In the genomic region with DNA sequence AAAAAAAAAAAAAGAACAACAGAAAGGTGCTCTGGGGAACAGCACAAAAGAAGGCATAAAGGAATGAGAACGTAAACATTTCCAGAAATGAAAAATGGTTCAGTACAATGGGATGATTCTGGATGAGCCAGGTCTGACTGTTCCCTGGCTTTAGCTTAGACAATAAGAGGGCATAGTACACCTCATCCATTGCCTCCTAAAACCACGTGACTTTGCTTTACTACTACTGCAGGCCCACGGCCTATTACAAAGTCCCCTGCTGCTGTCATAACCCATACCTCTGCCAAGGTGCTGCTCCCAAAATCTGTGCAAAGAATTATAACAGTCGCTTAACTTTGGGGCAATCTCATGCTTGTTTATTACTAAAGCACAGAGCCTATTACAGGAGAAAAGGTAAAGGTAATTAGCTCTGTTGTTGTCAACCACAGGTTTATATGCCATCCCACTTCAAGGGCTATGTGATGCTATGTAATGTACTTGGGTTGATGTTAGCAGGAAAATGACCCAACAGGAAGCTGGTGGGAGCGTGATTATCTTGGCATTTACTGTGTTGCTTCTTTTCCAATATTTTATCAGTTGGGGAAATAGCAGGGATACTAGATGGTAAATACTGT, we compare ENCODE assay signal across 15 cellular contexts. TPM values are rescaled to one million over a fixed set of nuclear protein-coding genes. Genes with fewer than 3 reads are reported as not detected.
DNase-seq lines count a peak whose midpoint lies in the region; ATAC-seq and TF ChIP-seq lines count a peak whose summit lies in the region.
"Had no signal": no experiment of that assay in that cellular context is flagged by ENCODE, and none has a peak within 500 bp of the region (broad histone marks: within the 10 kb centered on the region; RNA-seq: fewer than 3 reads in every experiment).

No MANE protein-coding gene starts in this region.

- intact Hi-C loops in CD14-positive monocyte (cut with micrococcal nuclease), result no loop called here
- intact Hi-C loops in activated T-helper 2 cell treated with anti-CD3 and anti-CD28 coated beads, Interferon-gamma antibody, Interleukin-2, Interleukin-4, amounts not matched to agents 10 μg/mL and 5 μg/mL and 100 μg/mL, durations not matched to agents 14 hours and 24 hours and 36 hours (cut with micrococcal nuclease), result loop anchor here (5.0 kb wide), 1 partner anchor 42 kb away; no protein-coding TSS in a partner anchor
- intact Hi-C loops in naive thymus-derived CD4-positive, alpha-beta T cell (cut with micrococcal nuclease), result loop anchor here (1.0 to 5.0 kb wide), 2 partner anchors 7 to 67 kb away; no protein-coding TSS in a partner anchor
- intact Hi-C loops in lower lobe of right lung (cut with DNase I), result no loop called here

- DNase-seq in CD14-positive monocyte (ENCODE audit: low spot score) (no peak), NCI-H524 (lab: John Stamatoyannopoulos, UW) (no peak), lower lobe of right lung (no peak), NCI-H2171 (lab: John Stamatoyannopoulos, UW) (no peak)
- no peak for DNase-seq in activated T-helper 2 cell treated with anti-CD3 and anti-CD28 coated beads, Interferon-gamma antibody, Interleukin-2, Interleukin-4, amounts not matched to agents 10 μg/mL and 5 μg/mL and 100 μg/mL, durations not matched to agents 14 hours and 24 hours and 36 hours (ENCODE audit: low spot score)
- peak in 4 of 9 donors; percentile 31 to 52 (median 40) for DNase-seq in naive thymus-derived CD4-positive, alpha-beta T cell
- DNase-seq: activated CD4-positive, CD25-positive, alpha-beta regulatory T cell treated with anti-CD3 and anti-CD28 coated beads, Interleukin-2, amount 50 U/mL, for 72 hours; cortex of kidney; DMS153; glutamatergic neuron; mesenchymal stem cell; NCI-H1417; right lobe of liver had no signal

- TF ChIP-seq CTCF in CD14-positive monocyte (IDR thresholded peaks at IDR 0.05) (no peak), lower lobe of right lung (IDR thresholded peaks at IDR 0.05) (no peak)

- H3K27ac ChIP-seq in naive thymus-derived CD4-positive, alpha-beta T cell (ENCODE audit: low read depth, low read length), result peak overlapping the region; percentile 64
- H3K27ac ChIP-seq in lower lobe of right lung, result no peak overlapping the region
- H3K27ac ChIP-seq: right lobe of liver, suprapubic skin had no signal

- H3K4me1 Mint-ChIP-seq in CD14-positive monocyte, result peaks cover 27% of the 10 kb centered on the region
- H3K4me1 Mint-ChIP-seq in activated T-helper 2 cell treated with anti-CD3 and anti-CD28 coated beads, Interferon-gamma antibody, Interleukin-2, Interleukin-4, amounts not matched to agents 10 μg/mL and 5 μg/mL and 100 μg/mL, durations not matched to agents 14 hours and 24 hours and 36 hours (ENCODE audit: low read depth), result peaks cover 54% of the 10 kb centered on the region
- peaks cover 39 to 96% (median 80%) of the 10 kb centered on the region in 7 donors for H3K4me1 Mint-ChIP-seq in naive thymus-derived CD4-positive, alpha-beta T cell

- H3K36me3 ChIP-seq in naive thymus-derived CD4-positive, alpha-beta T cell (ENCODE audit: control insufficient read depth in 2 of 3, insufficient read depth in 3 of 3, low read length in 3 of 3), result peaks cover 30 to 72% (median 71%) of the 10 kb centered on the region in 3 experiments
- peaks cover 86% of the 10 kb centered on the region for H3K36me3 ChIP-seq in lower lobe of right lung
- H3K36me3 ChIP-seq: right lobe of liver had no signal

- CTCF ChIA-PET in naive thymus-derived CD4-positive, alpha-beta T cell (lab: Charles Lee), result interaction anchor here (0.7 to 1.6 kb wide), 3 partner anchors 11 to 113 kb away, joined by 3 to 4 read pairs (median 4); no protein-coding TSS in a partner anchor

- H3K4me3 Mint-ChIP-seq in CD14-positive monocyte, result no peak overlapping the region
- H3K4me3 Mint-ChIP-seq in activated T-helper 2 cell treated with anti-CD3 and anti-CD28 coated beads, Interferon-gamma antibody, Interleukin-2, Interleukin-4, amounts not matched to agents 10 μg/mL and 5 μg/mL and 100 μg/mL, durations not matched to agents 14 hours and 24 hours and 36 hours (ENCODE audit: low read depth), result no peak overlapping the region
- H3K4me3 Mint-ChIP-seq in naive thymus-derived CD4-positive, alpha-beta T cell, result peak overlapping the region; percentile 18 to 87 (median 42)

- no peaks in the 10 kb centered on the region for H3K9me3 Mint-ChIP-seq in CD14-positive monocyte
- no peaks in the 10 kb centered on the region for H3K9me3 Mint-ChIP-seq in activated T-helper 2 cell treated with anti-CD3 and anti-CD28 coated beads, Interferon-gamma antibody, Interleukin-2, Interleukin-4, amounts not matched to agents 10 μg/mL and 5 μg/mL and 100 μg/mL, durations not matched to agents 14 hours and 24 hours and 36 hours
- H3K9me3 Mint-ChIP-seq in naive thymus-derived CD4-positive, alpha-beta T cell, result no peaks in the 10 kb centered on the region

- H3K9me3 ChIP-seq in naive thymus-derived CD4-positive, alpha-beta T cell (ENCODE audit: control insufficient read depth in 2 of 3, low read length in 3 of 3), result no peaks in the 10 kb centered on the region
- H3K9me3 ChIP-seq in lower lobe of right lung, result no peaks in the 10 kb centered on the region
- H3K9me3 ChIP-seq: right lobe of liver, suprapubic skin had no signal

- no peak overlapping the region for H3K4me3 ChIP-seq in naive thymus-derived CD4-positive, alpha-beta T cell (ENCODE audit: low read length)
- no peak overlapping the region for H3K4me3 ChIP-seq in lower lobe of right lung
- H3K4me3 ChIP-seq: right lobe of liver, suprapubic skin had no signal

- peak overlapping the region in 4 of 7 donors; percentile 20 to 62 (median 60) for H3K27ac Mint-ChIP-seq in CD14-positive monocyte
- peak overlapping the region; percentile 26 for H3K27ac Mint-ChIP-seq in activated T-helper 2 cell treated with anti-CD3 and anti-CD28 coated beads, Interferon-gamma antibody, Interleukin-2, Interleukin-4, amounts not matched to agents 10 μg/mL and 5 μg/mL and 100 μg/mL, durations not matched to agents 14 hours and 24 hours and 36 hours
- H3K27ac Mint-ChIP-seq in naive thymus-derived CD4-positive, alpha-beta T cell, result peak overlapping the region; percentile 71 to 92 (median 87)

- POLR2A ChIA-PET in naive thymus-derived CD4-positive, alpha-beta T cell (lab: Charles Lee), result interaction anchor here (0.6 to 2.4 kb wide), 10 partner anchors 9 to 116 kb away, joined by 3 to 20 read pairs (median 4); a partner anchor contains a TSS

- ATAC-seq in GM18505 (IDR thresholded peaks at IDR 0.05; ENCODE audit: unreplicated experiment) (no peak), lower lobe of right lung (no peak)
- ATAC-seq in naive thymus-derived CD4-positive, alpha-beta T cell, result peak; percentile 48
- ATAC-seq: right lobe of liver had no signal

- peaks cover 0 to 1% (median 0%) of the 10 kb centered on the region in 3 donors for H3K27me3 Mint-ChIP-seq in CD14-positive monocyte (ENCODE audit: low read depth in 3 of 3)
- no peaks in the 10 kb centered on the region for H3K27me3 Mint-ChIP-seq in activated T-helper 2 cell treated with anti-CD3 and anti-CD28 coated beads, Interferon-gamma antibody, Interleukin-2, Interleukin-4, amounts not matched to agents 10 μg/mL and 5 μg/mL and 100 μg/mL, durations not matched to agents 14 hours and 24 hours and 36 hours (ENCODE audit: low read depth)
- H3K27me3 Mint-ChIP-seq in naive thymus-derived CD4-positive, alpha-beta T cell, result no peaks in the 10 kb centered on the region

- H3K27me3 ChIP-seq in naive thymus-derived CD4-positive, alpha-beta T cell (ENCODE audit: control insufficient read depth in 2 of 2, insufficient read depth in 2 of 2, low read length in 2 of 2), result no peaks in the 10 kb centered on the region
- no peaks in the 10 kb centered on the region for H3K27me3 ChIP-seq in lower lobe of right lung (ENCODE audit: low read depth)
- H3K27me3 ChIP-seq: right lobe of liver, suprapubic skin had no signal

- H3K36me3 Mint-ChIP-seq in CD14-positive monocyte, result peaks cover 83 to 96% of the 10 kb centered on the region in 2 donors
- peaks cover 94% of the 10 kb centered on the region for H3K36me3 Mint-ChIP-seq in activated T-helper 2 cell treated with anti-CD3 and anti-CD28 coated beads, Interferon-gamma antibody, Interleukin-2, Interleukin-4, amounts not matched to agents 10 μg/mL and 5 μg/mL and 100 μg/mL, durations not matched to agents 14 hours and 24 hours and 36 hours (ENCODE audit: low read depth)
- peaks cover 20 to 79% (median 63%) of the 10 kb centered on the region in 5 donors for H3K36me3 Mint-ChIP-seq in naive thymus-derived CD4-positive, alpha-beta T cell

- peak; percentile 3 for TF ChIP-seq POLR2A in GM18505 (IDR thresholded peaks at IDR 0.05; ENCODE audit: borderline replicate concordance, extremely low read depth, insufficient read depth, insufficient read length)

- H3K4me1 ChIP-seq in naive thymus-derived CD4-positive, alpha-beta T cell (ENCODE audit: control insufficient read depth in 2 of 2, insufficient read depth in 2 of 2, low read length in 2 of 2), result peaks cover 54 to 59% of the 10 kb centered on the region in 2 donors
- peaks cover 8% of the 10 kb centered on the region for H3K4me1 ChIP-seq in lower lobe of right lung
- H3K4me1 ChIP-seq: right lobe of liver, suprapubic skin had no signal

RNA-seq across cellular contexts. Expression of a gene that starts 26.8 kb away (rescaled TPM):
- polyA plus RNA-seq in CD14-positive monocyte, result 100 to 1,000 TPM; 171 to 244 TPM
- total RNA-seq in activated T-helper 2 cell treated with anti-CD3 and anti-CD28 coated beads, Interferon-gamma antibody, Interleukin-2, Interleukin-4, amounts not matched to agents 10 μg/mL and 5 μg/mL and 100 μg/mL, durations not matched to agents 14 hours and 24 hours and 36 hours, result 176 and 178 TPM in 2 replicates
- 100 to 1,000 TPM; 274 to 513 (median 338) TPM for total RNA-seq in naive thymus-derived CD4-positive, alpha-beta T cell
- 100 to 1,000 TPM in 1 of 2 donors, 10 to 100 TPM in 1; 66.0 to 149 TPM for polyA plus RNA-seq in naive thymus-derived CD4-positive, alpha-beta T cell
- 54.0 TPM for total RNA-seq in lower lobe of right lung

Comparison
In these comparisons a context has a peak if more than half of its experiments do, and no peak if none do; other contexts are left out.
1. H3K27ac Mint-ChIP-seq: peak in every context shown above with its lines; median percentile 87 in naive thymus-derived CD4-positive, alpha-beta T cell; 60 in CD14-positive monocyte; 26 in activated T-helper 2 cell treated with anti-CD3 and anti-CD28 coated beads, Interferon-gamma antibody, Interleukin-2, Interleukin-4, amounts not matched to agents 10 μg/mL and 5 μg/mL and 100 μg/mL, durations not matched to agents 14 hours and 24 hours and 36 hours.
2. H3K4me3 Mint-ChIP-seq: peak in naive thymus-derived CD4-positive, alpha-beta T cell (10 of 10); none in CD14-positive monocyte (0 of 2) and activated T-helper 2 cell treated with anti-CD3 and anti-CD28 coated beads, Interferon-gamma antibody, Interleukin-2, Interleukin-4, amounts not matched to agents 10 μg/mL and 5 μg/mL and 100 μg/mL, durations not matched to agents 14 hours and 24 hours and 36 hours (single experiment).
3. intact Hi-C loops: an anchor here in activated T-helper 2 cell treated with anti-CD3 and anti-CD28 coated beads, Interferon-gamma antibody, Interleukin-2, Interleukin-4, amounts not matched to agents 10 μg/mL and 5 μg/mL and 100 μg/mL, durations not matched to agents 14 hours and 24 hours and 36 hours (5.0 kb wide) and naive thymus-derived CD4-positive, alpha-beta T cell (1.0 to 5.0 kb wide); none called in CD14-positive monocyte and lower lobe of right lung.